11 cellular contexts compared by ENCODE assay signal in genomic region chr12:26156996-26157395, GRCh38. TPM values are rescaled to one million over a fixed set of nuclear protein-coding genes. Genes with fewer than 3 reads are reported as not detected.
DNase-seq lines count a peak whose midpoint lies in the region; ATAC-seq and TF ChIP-seq lines count a peak whose summit lies in the region.
"Had no signal": no experiment of that assay in that cellular context is flagged by ENCODE, and none has a peak within 500 bp of the region (broad histone marks: within the 10 kb centered on the region; RNA-seq: fewer than 3 reads in every experiment).

No MANE protein-coding gene starts in this region.

- no peaks in the 10 kb centered on the region for H3K79me2 ChIP-seq in DOHH2 (ENCODE audit: control insufficient read depth, low read length)

- POLR2A ChIA-PET in activated B cell treated with CpG ODN at 0.5 μM for 24 hours (lab: Charles Lee), result interaction anchor here (0.9 to 7.1 kb wide), 16 partner anchors 8 to 676 kb away, joined by 3 to 189 read pairs (median 8); partner anchors contain the start of genes BHLHE41, ITPR2 and SSPN

- ATAC-seq in GM21447 (IDR thresholded peaks at IDR 0.05; ENCODE audit: unreplicated experiment), result peak; percentile 27
- ATAC-seq in HG03135 (IDR thresholded peaks at IDR 0.05; ENCODE audit: unreplicated experiment), result peak; percentile 23
- ATAC-seq in activated B cell treated with CpG ODN at 0.5 μM for 24 hours (ENCODE audit: low read depth), result peak; percentile 3
- ATAC-seq in stimulated activated effector memory CD8-positive, alpha-beta T cell treated with anti-CD3 and anti-CD28 coated beads, Interleukin-12 subunit alpha, Interleukin-12 subunit beta, amount 100 ng/mL, for 72 hours, result no peak
- ATAC-seq: psoas muscle had no signal

- peak overlapping the region; percentile 78 for H3K4me3 Mint-ChIP-seq in activated B cell treated with CpG ODN at 0.5 μM for 24 hours
- H3K4me3 Mint-ChIP-seq in nephron progenitor cell, result no peak overlapping the region
- no peak overlapping the region for H3K4me3 Mint-ChIP-seq in stimulated activated effector memory CD8-positive, alpha-beta T cell treated with anti-CD3 and anti-CD28 coated beads, Interleukin-12 subunit alpha, Interleukin-12 subunit beta, amount 100 ng/mL, for 72 hours

- H4K20me1 ChIP-seq in DOHH2 (ENCODE audit: control insufficient read depth, insufficient read depth, low read depth, low read length), result no peaks in the 10 kb centered on the region

- H3K27me3 ChIP-seq in DOHH2 (ENCODE audit: control insufficient read depth, low read length), result peaks cover 71% of the 10 kb centered on the region

- peak overlapping the region; percentile 82 for H3K4me2 ChIP-seq in DOHH2 (ENCODE audit: low read length)

- peaks cover 38% of the 10 kb centered on the region for H3K4me1 ChIP-seq in DOHH2 (ENCODE audit: control insufficient read depth, low read length)

- peak overlapping the region; percentile 97 for H3K27ac Mint-ChIP-seq in activated B cell treated with CpG ODN at 0.5 μM for 24 hours
- no peak overlapping the region for H3K27ac Mint-ChIP-seq in nephron progenitor cell
- no peak overlapping the region for H3K27ac Mint-ChIP-seq in stimulated activated effector memory CD8-positive, alpha-beta T cell treated with anti-CD3 and anti-CD28 coated beads, Interleukin-12 subunit alpha, Interleukin-12 subunit beta, amount 100 ng/mL, for 72 hours

- H3K9me3 ChIP-seq in DOHH2 (ENCODE audit: control insufficient read depth, insufficient read depth, low read length), result no peaks in the 10 kb centered on the region
- H3K9me3 ChIP-seq: psoas muscle had no signal

- peak overlapping the region; percentile 71 for H3K27ac ChIP-seq in DOHH2 (ENCODE audit: low read depth, low read length)
- H3K27ac ChIP-seq: psoas muscle had no signal

- intact Hi-C loops in activated B cell treated with CpG ODN at 0.5 μM for 24 hours (cut with micrococcal nuclease), result loop anchor here (1.0 to 2.0 kb wide), 8 partner anchors 31 to 782 kb away; partner anchors contain the start of genes FGFR1OP2 and SSPN

- H3K4me1 Mint-ChIP-seq in activated B cell treated with CpG ODN at 0.5 μM for 24 hours, result peaks cover 93% of the 10 kb centered on the region
- H3K4me1 Mint-ChIP-seq in nephron progenitor cell, result no peaks in the 10 kb centered on the region
- no peaks in the 10 kb centered on the region for H3K4me1 Mint-ChIP-seq in stimulated activated effector memory CD8-positive, alpha-beta T cell treated with anti-CD3 and anti-CD28 coated beads, Interleukin-12 subunit alpha, Interleukin-12 subunit beta, amount 100 ng/mL, for 72 hours

- H3K9me3 Mint-ChIP-seq in activated B cell treated with CpG ODN at 0.5 μM for 24 hours (no peaks in the 10 kb centered on the region), nephron progenitor cell (no peaks in the 10 kb centered on the region)
- no peaks in the 10 kb centered on the region for H3K9me3 Mint-ChIP-seq in stimulated activated effector memory CD8-positive, alpha-beta T cell treated with anti-CD3 and anti-CD28 coated beads, Interleukin-12 subunit alpha, Interleukin-12 subunit beta, amount 100 ng/mL, for 72 hours

- no peak for TF ChIP-seq CTCF in DOHH2 (IDR thresholded peaks at IDR 0.05; ENCODE audit: low read depth, low read length, poor library complexity, severe bottlenecking)
- no peak for TF ChIP-seq CTCF in activated B cell treated with CpG ODN at 0.5 μM for 24 hours (IDR thresholded peaks at IDR 0.05)
- no peak for TF ChIP-seq CTCF in nephron progenitor cell (IDR thresholded peaks at IDR 0.05)

- no peaks in the 10 kb centered on the region for H3K9me2 ChIP-seq in DOHH2 (replicated peaks; ENCODE audit: control insufficient read depth, low read length)

- peaks cover 21% of the 10 kb centered on the region for H3F3A ChIP-seq in DOHH2 (ENCODE audit: control insufficient read depth, insufficient read depth)

- H3K4me3 ChIP-seq in DOHH2 (ENCODE audit: low read length), result peak overlapping the region; percentile 59
- H3K4me3 ChIP-seq: psoas muscle had no signal

- H3K36me3 Mint-ChIP-seq in activated B cell treated with CpG ODN at 0.5 μM for 24 hours (ENCODE audit: low read depth) (no peaks in the 10 kb centered on the region), nephron progenitor cell (ENCODE audit: low read depth) (no peaks in the 10 kb centered on the region)
- no peaks in the 10 kb centered on the region for H3K36me3 Mint-ChIP-seq in stimulated activated effector memory CD8-positive, alpha-beta T cell treated with anti-CD3 and anti-CD28 coated beads, Interleukin-12 subunit alpha, Interleukin-12 subunit beta, amount 100 ng/mL, for 72 hours

- no peak for DNase-seq in activated B cell treated with CpG ODN at 0.5 μM for 24 hours
- no peak for DNase-seq in NCI-H1930 (lab: John Stamatoyannopoulos, UW)
- DNase-seq in nephron progenitor cell, result no peak
- DNase-seq in AG20443 (ENCODE audit: low spot score), result no peak
- DNase-seq in stimulated activated effector memory CD8-positive, alpha-beta T cell treated with anti-CD3 and anti-CD28 coated beads, Interleukin-12 subunit alpha, Interleukin-12 subunit beta, amount 100 ng/mL, for 72 hours (ENCODE audit: low spot score in 2 of 2), result no peak
- DNase-seq: Karpas-422, NCI-H446, psoas muscle had no signal

- CTCF ChIA-PET in activated B cell treated with CpG ODN at 0.5 μM for 24 hours (lab: Charles Lee), result interaction anchor here (0.7 to 5.7 kb wide), 7 partner anchors 26 to 309 kb away, joined by 3 to 74 read pairs (median 4); partner anchors contain the start of gene BHLHE41

- H3K36me3 ChIP-seq in DOHH2 (ENCODE audit: control insufficient read depth, low read length), result no peaks in the 10 kb centered on the region

- H3K27me3 Mint-ChIP-seq in activated B cell treated with CpG ODN at 0.5 μM for 24 hours (no peaks in the 10 kb centered on the region), nephron progenitor cell (ENCODE audit: low read depth, poor library complexity) (peaks cover 21% of the 10 kb centered on the region)

RNA-seq across cellular contexts. Expression of gene BHLHE41, which starts 32.2 kb away (rescaled TPM):
- total RNA-seq in activated B cell treated with CpG ODN at 0.5 μM for 24 hours, result 34.5 and 40.5 TPM in 2 replicates

RNA-seq across cellular contexts. Expression of gene SSPN, which starts 38.4 kb away (rescaled TPM):
- total RNA-seq in activated B cell treated with CpG ODN at 0.5 μM for 24 hours, result 3.0 and 4.6 TPM in 2 replicates
